In genomic region chr10:85642421-85643170, GRCh38 we compare ENCODE assay signal across 10 cellular contexts.
DNase-seq lines count a peak whose midpoint lies in the region; ATAC-seq and TF ChIP-seq lines count a peak whose summit lies in the region.
"Had no signal": no experiment of that assay in that cellular context is flagged by ENCODE, and none has a peak within 500 bp of the region (broad histone marks: within the 10 kb centered on the region; RNA-seq: fewer than 3 reads in every experiment).

No MANE protein-coding gene starts in this region.

- no peak overlapping the region for H3K27ac Mint-ChIP-seq in activated CD8-positive, alpha-beta T cell treated with anti-CD3 and anti-CD28 coated beads, Interleukin-2, amount 10 ng/mL, durations not matched to agents 7 days and 5 days

- H3K4me3 Mint-ChIP-seq in activated CD8-positive, alpha-beta T cell treated with anti-CD3 and anti-CD28 coated beads, Interleukin-2, amount 10 ng/mL, durations not matched to agents 7 days and 5 days, result no peak overlapping the region

- no peaks in the 10 kb centered on the region for H3K27me3 Mint-ChIP-seq in activated CD8-positive, alpha-beta T cell treated with anti-CD3 and anti-CD28 coated beads, Interleukin-2, amount 10 ng/mL, durations not matched to agents 7 days and 5 days (ENCODE audit: low read depth)

- CTCF ChIA-PET in activated CD8-positive, alpha-beta T cell treated with anti-CD3 and anti-CD28 coated beads, Interleukin-2, amount 10 ng/mL, durations not matched to agents 7 days and 5 days (lab: Charles Lee), result no interaction called here

- no peaks in the 10 kb centered on the region for H3K9me3 Mint-ChIP-seq in activated CD8-positive, alpha-beta T cell treated with anti-CD3 and anti-CD28 coated beads, Interleukin-2, amount 10 ng/mL, durations not matched to agents 7 days and 5 days (ENCODE audit: insufficient read depth)

- H3K27ac ChIP-seq in 22Rv1, result peak overlapping the region; percentile 72
- H3K27ac ChIP-seq: heart left ventricle had no signal

- POLR2A ChIA-PET in activated CD8-positive, alpha-beta T cell treated with anti-CD3 and anti-CD28 coated beads, Interleukin-2, amount 10 ng/mL, durations not matched to agents 7 days and 5 days (lab: Charles Lee), result no interaction called here

- ATAC-seq in left colon (peak; percentile 91), HG02852 (IDR thresholded peaks at IDR 0.05; ENCODE audit: unreplicated experiment) (no peak), GM21423 (IDR thresholded peaks at IDR 0.05; ENCODE audit: unreplicated experiment) (no peak)
- no peak for ATAC-seq in activated CD8-positive, alpha-beta T cell treated with anti-CD3 and anti-CD28 coated beads, Interleukin-2, amount 10 ng/mL, durations not matched to agents 7 days and 5 days

- intact Hi-C loops in left colon (cut with DNase I, micrococcal nuclease), result no loop called here

- no peaks in the 10 kb centered on the region for H3K4me1 Mint-ChIP-seq in activated CD8-positive, alpha-beta T cell treated with anti-CD3 and anti-CD28 coated beads, Interleukin-2, amount 10 ng/mL, durations not matched to agents 7 days and 5 days (ENCODE audit: low read depth)

- no peaks in the 10 kb centered on the region for H3K36me3 Mint-ChIP-seq in activated CD8-positive, alpha-beta T cell treated with anti-CD3 and anti-CD28 coated beads, Interleukin-2, amount 10 ng/mL, durations not matched to agents 7 days and 5 days (ENCODE audit: low read depth)

- DNase-seq in HPDE6-E6E7 (ENCODE audit: extremely low spot score) (peak; percentile 57), SW 1271 (lab: John Stamatoyannopoulos, UW) (peak; percentile 51 to 84), left colon (peak in 1 of 2 donors; percentile 37), HCEC 1CT (no peak)
- DNase-seq in activated CD8-positive, alpha-beta T cell treated with anti-CD3 and anti-CD28 coated beads, Interleukin-2, amount 10 ng/mL, durations not matched to agents 7 days and 5 days, result no peak
- DNase-seq: C1 segment of cervical spinal cord, heart left ventricle had no signal

- TF ChIP-seq CTCF in 22Rv1 (IDR thresholded peaks at IDR 0.05), result no peak

Comparison
In these comparisons a context has a peak if more than half of its experiments do, and no peak if none do; other contexts are left out.
1. DNase-seq: peak in HPDE6-E6E7 (single experiment) and SW 1271 (2 of 2); none in HCEC 1CT (single experiment) and activated CD8-positive, alpha-beta T cell treated with anti-CD3 and anti-CD28 coated beads, Interleukin-2, amount 10 ng/mL, durations not matched to agents 7 days and 5 days (single experiment).